ENCODE assay signal across 8 cellular contexts in genomic region chr4:104491396-104491821, GRCh38. TPM values are rescaled to one million over a fixed set of nuclear protein-coding genes. Genes with fewer than 3 reads are reported as not detected.
DNase-seq lines count a peak whose midpoint lies in the region; TF ChIP-seq lines count a peak whose summit lies in the region.

No MANE protein-coding gene starts in this region.

- no peaks in the 10 kb centered on the region for H3K27me3 ChIP-seq in neural cell (ENCODE audit: insufficient read depth, low read depth, low read length)

- peak overlapping the region; percentile 22 for H3K27ac Mint-ChIP-seq in activated T-cell treated with anti-CD3 and anti-CD28 coated beads, Interleukin-2, amount 50 U/mL, for 24 hours

- no peaks in the 10 kb centered on the region for H3K36me3 ChIP-seq in neural cell (ENCODE audit: insufficient read depth, low read length)

- H3K9me2 ChIP-seq in neural cell (ENCODE audit: insufficient read depth, low read length), result no peaks in the 10 kb centered on the region

- H3K9ac ChIP-seq in neural cell (ENCODE audit: low read length), result peak overlapping the region; percentile 93

- H3K4me3 ChIP-seq in fibroblast of pulmonary artery (replicated peaks; ENCODE audit: low read depth, low read length) (peak overlapping the region; percentile 60), neural cell (ENCODE audit: low read length) (peak overlapping the region; percentile 79)

- H3K4me1 Mint-ChIP-seq in activated T-cell treated with anti-CD3 and anti-CD28 coated beads, Interleukin-2, amount 50 U/mL, for 24 hours (ENCODE audit: low read depth), result peaks cover 42% of the 10 kb centered on the region

- no peak for TF ChIP-seq EP300 in neural cell (conservative IDR thresholded peaks at IDR 0.05; ENCODE audit: poor library complexity, severe bottlenecking)

- H2AFZ ChIP-seq in neural cell (ENCODE audit: low read depth, low read length), result no peak overlapping the region

- no peaks in the 10 kb centered on the region for H3K9me3 Mint-ChIP-seq in activated T-cell treated with anti-CD3 and anti-CD28 coated beads, Interleukin-2, amount 50 U/mL, for 24 hours

- peaks cover 85% of the 10 kb centered on the region for H3K79me2 ChIP-seq in neural cell (replicated peaks; ENCODE audit: insufficient read depth, low read length)

- no peaks in the 10 kb centered on the region for H3K9me3 ChIP-seq in neural cell (ENCODE audit: low read length)

- H3K4me2 ChIP-seq in neural cell (ENCODE audit: low read length), result no peak overlapping the region

- H4K20me1 ChIP-seq in neural cell (ENCODE audit: insufficient read depth), result no peaks in the 10 kb centered on the region

- H3K27me3 Mint-ChIP-seq in activated T-cell treated with anti-CD3 and anti-CD28 coated beads, Interleukin-2, amount 50 U/mL, for 24 hours, result peaks cover 76% of the 10 kb centered on the region

- H3K27ac ChIP-seq in neural cell (ENCODE audit: low read length), result peak overlapping the region; percentile 98

- no peaks in the 10 kb centered on the region for H3K36me3 Mint-ChIP-seq in activated T-cell treated with anti-CD3 and anti-CD28 coated beads, Interleukin-2, amount 50 U/mL, for 24 hours (ENCODE audit: low read depth)

- H3F3A ChIP-seq in neural cell (ENCODE audit: insufficient read depth, low read length, poor library complexity, severe bottlenecking), result peaks cover 28% of the 10 kb centered on the region

- peak overlapping the region; percentile 74 for H3K4me3 Mint-ChIP-seq in activated T-cell treated with anti-CD3 and anti-CD28 coated beads, Interleukin-2, amount 50 U/mL, for 24 hours

- TF ChIP-seq CTCF in fibroblast of pulmonary artery (IDR thresholded peaks at IDR 0.05; ENCODE audit: low read length, missing control alignments) (no peak), neural cell (IDR thresholded peaks at IDR 0.05; ENCODE audit: poor library complexity, severe bottlenecking) (no peak)

- TF ChIP-seq RAD21 in neural cell (conservative IDR thresholded peaks at IDR 0.05), result peak; percentile 33

- DNase-seq in NCI-H1436 (lab: John Stamatoyannopoulos, UW) (peak; percentile 47), NCI-H1436 treated with DMSO at 0.1 percent for 48 hours (lab: John Stamatoyannopoulos, UW) (no peak), H4 (ENCODE audit: low spot score) (peak; percentile 46), M059J (ENCODE audit: low read depth) (peak; percentile 2), fibroblast of pulmonary artery (ENCODE audit: low read depth) (peak; percentile 16), NAMALWA (ENCODE audit: low spot score) (no peak)
- DNase-seq in activated T-cell treated with anti-CD3 and anti-CD28 coated beads, Interleukin-2, amount 50 U/mL, for 24 hours, result peak; percentile 51

TF ChIP-seq in neural cell, 6 proteins besides CTCF, POLR2A, EP300 and RAD21:
- TF ChIP-seq SMC3 (conservative IDR thresholded peaks at IDR 0.05; ENCODE audit: poor library complexity) (no peak), TAF1 (IDR thresholded peaks at IDR 0.05; ENCODE audit: low read depth) (no peak)

RNA-seq across cellular contexts. Expression of gene CXXC4, which starts 3.3 kb away (rescaled TPM):
- total RNA-seq in H4 (2014; rRNA removed; shearing (Covaris generic)), result 1.6 and 1.9 TPM in 2 replicates
- not detected in 2 replicates for total RNA-seq in M059J (2014; rRNA removed; shearing (Covaris generic))
- 108 and 127 TPM in 2 replicates for polyA plus RNA-seq in neural cell
- 158 and 221 TPM in 2 replicates for polyA minus RNA-seq in neural cell

Comparison
In these comparisons a context has a peak if more than half of its experiments do, and no peak if none do; other contexts are left out.
1. DNase-seq: peak in NCI-H1436 (single experiment), H4 (single experiment), M059J (single experiment), activated T-cell treated with anti-CD3 and anti-CD28 coated beads, Interleukin-2, amount 50 U/mL, for 24 hours (single experiment) and fibroblast of pulmonary artery (single experiment); none in NCI-H1436 treated with DMSO at 0.1 percent for 48 hours (single experiment) and NAMALWA (single experiment).